1 cellular context compared by ENCODE assay signal in the genomic region with DNA sequence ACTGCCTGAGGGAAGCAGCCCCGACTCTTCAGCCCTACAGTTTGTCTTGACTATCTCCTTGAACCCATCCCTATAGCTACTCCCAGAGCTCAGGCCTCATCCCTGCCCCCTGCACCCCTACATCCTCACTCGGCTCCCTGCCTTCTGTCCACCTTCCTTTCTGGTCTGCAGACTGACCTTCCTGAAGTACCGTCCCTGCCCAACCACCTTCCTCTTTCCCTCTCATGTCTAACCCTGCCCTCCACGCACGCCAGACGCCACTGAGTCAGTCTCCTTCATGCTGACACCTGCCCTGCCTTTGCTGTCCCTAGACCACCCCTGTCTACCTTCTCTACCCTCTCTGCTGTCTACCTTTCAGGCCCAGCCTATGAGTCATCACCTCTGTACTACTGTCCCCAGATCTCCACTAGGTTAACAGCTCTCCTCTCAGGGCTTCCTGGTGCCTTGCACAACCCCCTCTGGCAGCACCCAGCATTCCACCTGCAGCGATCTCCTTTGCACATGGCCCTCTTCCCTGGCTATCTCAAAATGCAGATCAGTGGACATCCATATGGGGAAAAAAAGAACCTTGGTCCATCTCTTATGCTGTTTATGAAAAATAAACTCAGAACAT.
A peak's percentile ranks its signal among the peaks of the same experiment; 100 is the strongest.
TF ChIP-seq lines count a peak whose summit lies in the region.

No MANE protein-coding gene starts in this region.

TF ChIP-seq in A549, 52 proteins besides CTCF, POLR2A, EP300 and RAD21:
- TF ChIP-seq ZSCAN20 (CRISPR knock-in tag; IDR thresholded peaks at IDR 0.05) (no peak), KDM5A (IDR thresholded peaks at IDR 0.05) (no peak), FOSL2 (IDR thresholded peaks at IDR 0.05) (no peak), FOSL2 (CRISPR knock-in tag; IDR thresholded peaks at IDR 0.05) (peak; percentile 73)
- TF ChIP-seq, protein P1, sequence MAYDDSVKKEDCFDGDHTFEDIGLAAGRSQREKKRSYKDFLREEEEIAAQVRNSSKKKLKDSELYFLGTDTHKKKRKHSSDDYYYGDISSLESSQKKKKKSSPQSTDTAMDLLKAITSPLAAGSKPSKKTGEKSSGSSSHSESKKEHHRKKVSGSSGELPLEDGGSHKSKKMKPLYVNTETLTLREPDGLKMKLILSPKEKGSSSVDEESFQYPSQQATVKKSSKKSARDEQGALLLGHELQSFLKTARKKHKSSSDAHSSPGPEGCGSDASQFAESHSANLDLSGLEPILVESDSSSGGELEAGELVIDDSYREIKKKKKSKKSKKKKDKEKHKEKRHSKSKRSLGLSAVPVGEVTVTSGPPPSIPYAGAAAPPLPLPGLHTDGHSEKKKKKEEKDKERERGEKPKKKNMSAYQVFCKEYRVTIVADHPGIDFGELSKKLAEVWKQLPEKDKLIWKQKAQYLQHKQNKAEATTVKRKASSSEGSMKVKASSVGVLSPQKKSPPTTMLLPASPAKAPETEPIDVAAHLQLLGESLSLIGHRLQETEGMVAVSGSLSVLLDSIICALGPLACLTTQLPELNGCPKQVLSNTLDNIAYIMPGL (CRISPR knock-in tag; IDR thresholded peaks at IDR 0.05; ENCODE audit: borderline replicate concordance), result no peak
